ENCODE assay signal across 8 cellular contexts in the genomic region with DNA sequence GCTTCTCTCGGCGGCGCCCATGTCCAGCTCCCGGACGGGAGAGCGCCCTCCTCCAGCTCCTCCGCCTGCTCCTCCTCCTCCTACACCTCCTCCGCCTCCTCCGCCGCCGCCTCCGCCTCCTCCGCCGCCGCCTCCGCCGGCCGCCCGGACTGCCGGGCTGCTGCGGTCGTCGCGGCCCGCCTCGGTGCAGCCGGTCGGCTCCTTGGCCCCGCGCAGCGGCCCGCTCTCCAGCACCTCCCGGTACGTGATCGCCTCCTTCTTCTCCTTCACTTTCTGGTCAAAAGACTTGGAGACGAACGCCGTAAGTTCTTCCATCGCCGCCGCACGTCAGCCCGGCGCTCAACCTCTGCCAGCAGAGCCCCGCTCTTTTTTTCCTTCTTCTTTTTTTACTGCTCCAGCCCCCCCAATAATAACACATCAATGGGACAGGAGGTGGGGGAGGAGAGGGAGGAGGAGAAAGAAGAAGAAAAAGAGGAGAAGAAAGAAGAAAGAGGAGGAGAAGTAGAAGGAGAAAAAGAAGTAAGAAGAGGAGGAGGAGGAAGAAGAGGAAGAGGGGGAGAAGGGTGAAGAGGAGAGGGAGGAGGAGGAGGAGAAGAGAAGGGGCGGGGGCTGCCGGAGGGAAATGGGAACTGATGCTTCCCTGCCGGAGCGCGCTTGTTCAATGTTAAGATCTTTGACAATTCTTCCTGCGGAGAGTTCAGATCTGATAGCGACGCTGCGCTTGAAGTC. TPM values are rescaled to one million over a fixed set of nuclear protein-coding genes. Genes with fewer than 3 reads are reported as not detected.
DNase-seq lines count a peak whose midpoint lies in the region; ATAC-seq and TF ChIP-seq lines count a peak whose summit lies in the region.

A gene (minus strand): TSS at position 711 of the 729 bp plus-strand sequence. CDS start 396 bp downstream, at position 315.

- H3K4me3 ChIP-seq in RWPE2 (ENCODE audit: severe bottlenecking) (peak within 1 kb of the TSS; percentile 35), choroid plexus epithelial cell (ENCODE audit: low read depth, low read length) (peak within 1 kb of the TSS; percentile 25), lung (peak within 1 kb of the TSS; percentile 4), uterus (peak within 1 kb of the TSS in 1 of 2 donors; percentile 37)

- no peak for ATAC-seq in RWPE2 (ENCODE audit: low read depth)
- ATAC-seq in lung (ENCODE audit: insufficient read depth, low FRiP score): peak; percentile 35
- ATAC-seq in HG02852 (IDR thresholded peaks at IDR 0.05; ENCODE audit: unreplicated experiment): no peak
- ATAC-seq in GM21360 (IDR thresholded peaks at IDR 0.05; ENCODE audit: unreplicated experiment): no peak

- H3K9me3 ChIP-seq in RWPE2 (ENCODE audit: severe bottlenecking) (no peaks in the 10 kb centered on the region), lung (ENCODE audit: control insufficient read depth in 2 of 2, insufficient read depth in 1 of 2, low read length in 1 of 2) (peaks cover 3 to 19% of the 10 kb centered on the region in 2 donors), uterus (no peaks in the 10 kb centered on the region)

- H3K4me1 ChIP-seq in RWPE2 (ENCODE audit: insufficient read depth, poor library complexity, severe bottlenecking): peaks cover 3% of the 10 kb centered on the region
- H3K4me1 ChIP-seq in lung (ENCODE audit: control insufficient read depth in 2 of 2, insufficient read depth in 2 of 2, low read length in 2 of 2): peaks cover under 1 to 25% of the 10 kb centered on the region in 2 donors
- H3K4me1 ChIP-seq in uterus: peaks cover 0 to 4% of the 10 kb centered on the region in 2 donors

- H3K27me3 ChIP-seq in RWPE2 (ENCODE audit: insufficient read depth, poor library complexity, severe bottlenecking) (peaks cover 83% of the 10 kb centered on the region), lung (ENCODE audit: control insufficient read depth, insufficient read depth) (no peaks in the 10 kb centered on the region), uterus (peaks cover 43 to 75% of the 10 kb centered on the region in 2 donors)

- H3K27ac ChIP-seq in RWPE2 (ENCODE audit: poor library complexity, severe bottlenecking) (no peak within 1 kb of the TSS), lung (ENCODE audit: low read depth in 1 of 2, low read length in 1 of 2) (no peak within 1 kb of the TSS), uterus (no peak within 1 kb of the TSS)

- TF ChIP-seq CTCF in AG09319 (IDR thresholded peaks at IDR 0.05; ENCODE audit: low read depth, low read length) (no peak), RWPE2 (IDR thresholded peaks at IDR 0.05; ENCODE audit: poor library complexity, severe bottlenecking) (no peak), choroid plexus epithelial cell (conservative IDR thresholded peaks at IDR 0.05; ENCODE audit: low read depth, low read length) (no peak), lung (IDR thresholded peaks at IDR 0.05; ENCODE audit: control extremely low read depth, extremely low read depth) (no peak), uterus (IDR thresholded peaks at IDR 0.05) (no peak)

- intact Hi-C loops in uterus (cut with DNase I; ENCODE audit: low total_unique reads): no loop called here

- TF ChIP-seq POLR2A in GM18951 (IDR thresholded peaks at IDR 0.05; ENCODE audit: extremely low read depth, insufficient read depth, insufficient read length): peak; percentile 34
- no peak for TF ChIP-seq POLR2A in uterus (IDR thresholded peaks at IDR 0.05)

- in situ Hi-C loops in GM18951 (cut with MboI; ENCODE audit: low sequenced_read_pairs, unreplicated experiment): no loop called here

- WGBS in lung, 2 donors: 1 to 2% methylated on average over 30 to 54 of the region's 54 CpGs

- DNase-seq in AG09319 (ENCODE audit: extremely low read depth, low read depth): peak; percentile 43
- no peak for DNase-seq in RWPE2 (ENCODE audit: low spot score)
- DNase-seq in choroid plexus epithelial cell (ENCODE audit: low read depth): peak; percentile 46
- no peak for DNase-seq in lung (ENCODE audit: low spot score)
- peak; percentile 20 to 43 for DNase-seq in uterus

- H3K36me3 ChIP-seq in RWPE2 (ENCODE audit: low read depth): no peaks in the 10 kb centered on the region
- H3K36me3 ChIP-seq in lung (ENCODE audit: control insufficient read depth in 2 of 2, insufficient read depth in 2 of 2, low read length in 2 of 2): no peaks in the 10 kb centered on the region
- H3K36me3 ChIP-seq in uterus: no peaks in the 10 kb centered on the region

RNA-seq across cellular contexts. Expression of the gene that starts here (rescaled TPM):
- total RNA-seq in lung (under 1 TPM; 0.21 to 0.31 TPM), uterus (1 to 10 TPM in 2 of 4 donors, under 1 TPM in 1, not detected in 1; 0.29 to 4.7 (median 1.2) TPM)
- polyA plus RNA-seq in lung: under 1 TPM; 0.04 to 0.26 TPM

Comparison
In these comparisons a context has a peak if more than half of its experiments do, and no peak if none do; other contexts are left out.
1. Peak in ATAC-seq and H3K4me3 ChIP-seq in lung; RNA of the gene not detected or under 1 TPM.
2. DNase-seq: peak in AG09319 (single experiment), choroid plexus epithelial cell (single experiment) and uterus (2 of 2); none in RWPE2 (single experiment) and lung (single experiment).